17 cellular contexts compared by ENCODE assay signal in the genomic region with DNA sequence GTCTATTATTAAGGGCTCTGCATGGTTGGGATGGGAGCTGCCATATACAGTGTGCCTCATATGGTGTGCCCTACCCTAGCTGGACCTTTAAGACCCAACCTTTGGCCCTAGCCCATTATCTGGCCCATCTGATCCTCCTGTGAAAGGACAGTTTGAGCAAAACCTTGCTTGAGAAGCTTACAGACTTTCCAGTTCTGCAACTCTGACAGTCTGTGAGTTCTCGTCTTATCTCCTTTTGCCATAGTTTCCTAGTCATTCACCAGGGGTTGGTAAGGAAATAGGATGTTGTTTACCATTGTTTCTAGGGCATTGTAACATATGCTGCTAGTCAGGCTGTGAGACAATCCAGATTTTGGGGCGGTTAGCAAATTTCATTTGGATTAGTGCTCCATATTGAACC. TPM values are rescaled to one million over a fixed set of nuclear protein-coding genes. Genes with fewer than 3 reads are reported as not detected.
DNase-seq lines count a peak whose midpoint lies in the region; ATAC-seq and TF ChIP-seq lines count a peak whose summit lies in the region.
"Had no signal": no experiment of that assay in that cellular context is flagged by ENCODE, and none has a peak within 500 bp of the region (broad histone marks: within the 10 kb centered on the region; RNA-seq: fewer than 3 reads in every experiment).

No MANE protein-coding gene starts in this region.

- H3K9me3 ChIP-seq in stomach: no peaks in the 10 kb centered on the region
- no peaks in the 10 kb centered on the region for H3K9me3 ChIP-seq in CD4-positive, alpha-beta T cell (ENCODE audit: control insufficient read depth, low read length)
- H3K9me3 ChIP-seq: transverse colon had no signal

- H3K36me3 ChIP-seq in stomach: peaks cover 0 to 4% (median 0%) of the 10 kb centered on the region in 4 donors
- H3K36me3 ChIP-seq: transverse colon had no signal

- intact Hi-C loops in activated naive CD4-positive, alpha-beta T cell treated with anti-CD3 and anti-CD28 coated beads for 36 hours (cut with micrococcal nuclease): no loop called here
- intact Hi-C loops in stomach (cut with DNase I; ENCODE audit: low total_unique reads): no loop called here
- intact Hi-C loops in CD4-positive, alpha-beta T cell (cut with DNase I, micrococcal nuclease): no loop called here

- H3K4me1 ChIP-seq in stomach: peaks cover 24 to 52% (median 40%) of the 10 kb centered on the region in 4 donors

- H3K4me3 Mint-ChIP-seq in activated naive CD4-positive, alpha-beta T cell treated with anti-CD3 and anti-CD28 coated beads, Interleukin-2, amount 50 U/mL, for 24 hours: no peak overlapping the region
- no peak overlapping the region for H3K4me3 Mint-ChIP-seq in activated naive CD4-positive, alpha-beta T cell treated with anti-CD3 and anti-CD28 coated beads for 36 hours
- H3K4me3 Mint-ChIP-seq in CD4-positive, alpha-beta T cell: no peak overlapping the region
- H3K4me3 Mint-ChIP-seq: activated CD8-positive, alpha-beta T cell treated with anti-CD3 and anti-CD28 coated beads for 36 hours; CD14-positive monocyte had no signal

- ATAC-seq in CD4-positive, alpha-beta T cell (ENCODE audit: poor library complexity): no peak
- ATAC-seq: activated CD8-positive, alpha-beta T cell treated with anti-CD3 and anti-CD28 coated beads for 36 hours had no signal

- H3K9me3 Mint-ChIP-seq in activated naive CD4-positive, alpha-beta T cell treated with anti-CD3 and anti-CD28 coated beads, Interleukin-2, amount 50 U/mL, for 24 hours: no peaks in the 10 kb centered on the region
- H3K9me3 Mint-ChIP-seq in activated naive CD4-positive, alpha-beta T cell treated with anti-CD3 and anti-CD28 coated beads for 36 hours: no peaks in the 10 kb centered on the region
- H3K9me3 Mint-ChIP-seq in CD4-positive, alpha-beta T cell: no peaks in the 10 kb centered on the region
- H3K9me3 Mint-ChIP-seq: activated CD8-positive, alpha-beta T cell treated with anti-CD3 and anti-CD28 coated beads for 36 hours had no signal

- peak overlapping the region in 3 of 5 donors; percentile 4 to 24 (median 12) for H3K27ac ChIP-seq in stomach
- no peak overlapping the region for H3K27ac ChIP-seq in CD4-positive, alpha-beta T cell (ENCODE audit: low read depth, low read length)
- H3K27ac ChIP-seq: epithelial cell of prostate had no signal

- H3K27me3 ChIP-seq in stomach: no peaks in the 10 kb centered on the region
- H3K27me3 ChIP-seq in CD4-positive, alpha-beta T cell (ENCODE audit: control insufficient read depth, insufficient read depth, low read length): no peaks in the 10 kb centered on the region
- H3K27me3 ChIP-seq: transverse colon had no signal

- TF ChIP-seq EP300 in stomach (IDR thresholded peaks at IDR 0.05): no peak

- TF ChIP-seq POLR2A in stomach (IDR thresholded peaks at IDR 0.05): no peak

- POLR2A ChIA-PET in CD4-positive, alpha-beta T cell (lab: Charles Lee): no interaction called here

- CTCF ChIA-PET in activated naive CD4-positive, alpha-beta T cell treated with anti-CD3 and anti-CD28 coated beads for 36 hours (lab: Charles Lee): no interaction called here
- CTCF ChIA-PET in CD4-positive, alpha-beta T cell (lab: Charles Lee): no interaction called here

- WGBS in stomach, 5 donors: 46 to 76% (median 53%) methylated on average over 2 of the region's 2 CpGs

- H3K4me3 ChIP-seq in stomach: no peak overlapping the region
- H3K4me3 ChIP-seq: transverse colon had no signal

- no peaks in the 10 kb centered on the region for H3K27me3 Mint-ChIP-seq in activated naive CD4-positive, alpha-beta T cell treated with anti-CD3 and anti-CD28 coated beads, Interleukin-2, amount 50 U/mL, for 24 hours
- H3K27me3 Mint-ChIP-seq in activated naive CD4-positive, alpha-beta T cell treated with anti-CD3 and anti-CD28 coated beads for 36 hours (ENCODE audit: low read depth): no peaks in the 10 kb centered on the region
- no peaks in the 10 kb centered on the region for H3K27me3 Mint-ChIP-seq in CD4-positive, alpha-beta T cell
- H3K27me3 Mint-ChIP-seq: activated CD8-positive, alpha-beta T cell treated with anti-CD3 and anti-CD28 coated beads for 36 hours had no signal

- DNase-seq in activated naive CD4-positive, alpha-beta T cell treated with anti-CD3 and anti-CD28 coated beads for 36 hours: no peak
- DNase-seq in amniotic epithelial cell (ENCODE audit: low read depth) (peak; percentile 80), iris pigment epithelial cell (ENCODE audit: low read depth) (peak; percentile 23), stomach (no peak), NCI-H510A (lab: John Stamatoyannopoulos, UW) (no peak), anterior cingulate cortex (lab: John Stamatoyannopoulos, UW) (no peak)
- DNase-seq in CD4-positive, alpha-beta T cell: no peak
- DNase-seq: activated CD8-positive, alpha-beta T cell treated with anti-CD3 and anti-CD28 coated beads for 36 hours; amygdala; DMS79; NCI-H187; NCI-H524 treated with DMSO at 0.1 percent for 48 hours; stimulated activated CD4-positive, alpha-beta T cell treated with anti-CD3 and anti-CD28 coated beads, Interleukin-4, amount 100 ng/mL, for 4 hours; transverse colon had no signal

- H3K27ac Mint-ChIP-seq in activated naive CD4-positive, alpha-beta T cell treated with anti-CD3 and anti-CD28 coated beads, Interleukin-2, amount 50 U/mL, for 24 hours: peak overlapping the region; percentile 0
- H3K27ac Mint-ChIP-seq in activated naive CD4-positive, alpha-beta T cell treated with anti-CD3 and anti-CD28 coated beads for 36 hours: no peak overlapping the region
- H3K27ac Mint-ChIP-seq in CD4-positive, alpha-beta T cell: no peak overlapping the region
- H3K27ac Mint-ChIP-seq: activated CD8-positive, alpha-beta T cell treated with anti-CD3 and anti-CD28 coated beads for 36 hours had no signal

- TF ChIP-seq CTCF in stomach (IDR thresholded peaks at IDR 0.05): no peak
- no peak for TF ChIP-seq CTCF in CD4-positive, alpha-beta T cell (IDR thresholded peaks at IDR 0.05)

- H3K4me1 Mint-ChIP-seq in activated naive CD4-positive, alpha-beta T cell treated with anti-CD3 and anti-CD28 coated beads, Interleukin-2, amount 50 U/mL, for 24 hours: peaks cover 69% of the 10 kb centered on the region
- H3K4me1 Mint-ChIP-seq in activated naive CD4-positive, alpha-beta T cell treated with anti-CD3 and anti-CD28 coated beads for 36 hours (ENCODE audit: low read depth): peaks cover 37% of the 10 kb centered on the region
- H3K4me1 Mint-ChIP-seq in CD4-positive, alpha-beta T cell (ENCODE audit: low read depth): peaks cover 68% of the 10 kb centered on the region

- peaks cover 10% of the 10 kb centered on the region for H3K36me3 Mint-ChIP-seq in activated naive CD4-positive, alpha-beta T cell treated with anti-CD3 and anti-CD28 coated beads, Interleukin-2, amount 50 U/mL, for 24 hours
- H3K36me3 Mint-ChIP-seq in activated naive CD4-positive, alpha-beta T cell treated with anti-CD3 and anti-CD28 coated beads for 36 hours (ENCODE audit: low read depth): peaks cover 6% of the 10 kb centered on the region
- peaks cover 19% of the 10 kb centered on the region for H3K36me3 Mint-ChIP-seq in CD4-positive, alpha-beta T cell (ENCODE audit: low read depth)

RNA-seq across cellular contexts. Expression of a gene that starts 17.2 kb away (rescaled TPM):
- 10 to 100 TPM; 66.4 to 75.4 TPM for total RNA-seq in activated naive CD4-positive, alpha-beta T cell treated with anti-CD3 and anti-CD28 coated beads for 36 hours
- 10 to 100 TPM; 10.5 to 46.1 (median 22.7) TPM for total RNA-seq in stomach
- polyA plus RNA-seq in stomach: 100 to 1,000 TPM in 1 of 3 donors, 10 to 100 TPM in 2; 51.3 to 148 (median 71.2) TPM
- 10 to 100 TPM; 31.1 to 33.4 TPM for total RNA-seq in CD4-positive, alpha-beta T cell

Comparison
In these comparisons a context has a peak if more than half of its experiments do, and no peak if none do; other contexts are left out.
1. DNase-seq: peak in amniotic epithelial cell (single experiment) and iris pigment epithelial cell (single experiment); none in activated naive CD4-positive, alpha-beta T cell treated with anti-CD3 and anti-CD28 coated beads for 36 hours (single experiment), stomach (single experiment), NCI-H510A (single experiment), CD4-positive, alpha-beta T cell (0 of 10) and anterior cingulate cortex (0 of 58).